In the genomic region with DNA sequence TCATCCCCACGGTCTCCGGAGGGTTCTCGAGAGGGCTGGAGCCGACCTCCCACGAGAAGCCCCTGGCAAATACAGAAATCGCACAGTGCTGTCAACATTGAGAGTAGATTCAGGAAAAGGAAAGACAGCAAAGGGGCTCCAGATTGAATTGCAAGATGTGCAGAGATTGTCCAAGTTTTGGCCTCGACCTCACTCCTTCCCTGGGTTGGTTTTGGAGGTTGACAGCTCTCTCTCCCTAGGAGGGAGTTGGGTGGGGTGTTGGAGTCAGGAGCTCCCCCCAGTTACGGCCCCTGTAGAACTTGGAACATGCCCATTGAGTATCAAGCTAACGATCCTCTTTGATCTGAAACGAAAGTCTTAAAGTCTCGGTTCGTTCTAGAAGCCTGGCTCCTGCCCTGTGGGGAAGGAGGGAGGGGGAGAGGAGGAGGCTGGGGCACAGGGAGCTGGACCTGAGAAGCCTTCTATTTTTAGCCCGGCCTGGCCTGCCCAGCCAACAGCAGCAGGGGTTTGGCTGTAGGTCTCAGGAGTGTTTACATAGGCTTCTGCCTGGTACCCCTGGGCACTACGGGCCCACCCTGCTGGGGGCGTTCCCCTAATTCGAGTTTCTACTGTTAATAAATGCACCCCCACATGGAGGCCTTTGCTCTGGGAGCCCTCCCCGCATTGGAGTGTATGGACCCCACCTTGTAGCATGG, we compare ENCODE assay signal across 10 cellular contexts. TPM values are rescaled to one million over a fixed set of nuclear protein-coding genes. Genes with fewer than 3 reads are reported as not detected.
DNase-seq lines count a peak whose midpoint lies in the region; ATAC-seq and TF ChIP-seq lines count a peak whose summit lies in the region.
"Had no signal": no experiment of that assay in that cellular context is flagged by ENCODE, and none has a peak within 500 bp of the region (broad histone marks: within the 10 kb centered on the region; RNA-seq: fewer than 3 reads in every experiment).

No MANE protein-coding gene starts in this region.

- H3K4me1 Mint-ChIP-seq in endodermal cell, result peaks cover 5% of the 10 kb centered on the region
- peaks cover 2% of the 10 kb centered on the region for H3K4me1 Mint-ChIP-seq in endothelial cell (ENCODE audit: unreplicated experiment)
- H3K4me1 Mint-ChIP-seq: CD4-positive, CD25-positive, alpha-beta regulatory T cell had no signal

- peak; percentile 56 for ATAC-seq in upper lobe of right lung
- ATAC-seq in HG02852 (IDR thresholded peaks at IDR 0.05; ENCODE audit: unreplicated experiment), result no peak

- H3K27me3 ChIP-seq in endodermal cell (ENCODE audit: control insufficient read depth, insufficient read depth, low read length, poor library complexity, severe bottlenecking), result peaks cover 100% of the 10 kb centered on the region
- no peaks in the 10 kb centered on the region for H3K27me3 ChIP-seq in upper lobe of right lung

- H3K27me3 Mint-ChIP-seq in endodermal cell (ENCODE audit: insufficient read depth) (peaks cover 98% of the 10 kb centered on the region), endothelial cell (ENCODE audit: unreplicated experiment) (peaks cover 13% of the 10 kb centered on the region)

- H3K36me3 ChIP-seq in endodermal cell (ENCODE audit: control insufficient read depth, insufficient read depth, low read length) (no peaks in the 10 kb centered on the region), upper lobe of right lung (no peaks in the 10 kb centered on the region)

- H3K36me3 Mint-ChIP-seq in endodermal cell (ENCODE audit: low read depth) (no peaks in the 10 kb centered on the region), endothelial cell (ENCODE audit: low read depth, unreplicated experiment) (no peaks in the 10 kb centered on the region)
- H3K36me3 Mint-ChIP-seq: CD4-positive, CD25-positive, alpha-beta regulatory T cell had no signal

- no peak overlapping the region for H3K9ac ChIP-seq in endodermal cell (ENCODE audit: extremely low read depth, low read length, poor library complexity, severe bottlenecking)

- intact Hi-C loops in upper lobe of right lung (cut with DNase I), result no loop called here

- peaks cover 5% of the 10 kb centered on the region for H3K4me1 ChIP-seq in endodermal cell (ENCODE audit: control insufficient read depth, insufficient read depth, low read length)
- no peaks in the 10 kb centered on the region for H3K4me1 ChIP-seq in upper lobe of right lung

- TF ChIP-seq CTCF in endodermal cell (conservative IDR thresholded peaks at IDR 0.05), result no peak
- no peak for TF ChIP-seq CTCF in upper lobe of right lung (IDR thresholded peaks at IDR 0.05)
- no peak for TF ChIP-seq CTCF in endothelial cell (IDR thresholded peaks at IDR 0.05; ENCODE audit: unreplicated experiment)

- H3K27ac ChIP-seq in endodermal cell (ENCODE audit: low read depth, low read length) (no peak overlapping the region), upper lobe of right lung (no peak overlapping the region)

- peak overlapping the region; percentile 66 for H3K4me3 ChIP-seq in endodermal cell (ENCODE audit: low read length)
- H3K4me3 ChIP-seq in upper lobe of right lung, result peak overlapping the region; percentile 47

- H3K9me3 ChIP-seq in endodermal cell (ENCODE audit: control insufficient read depth, low read length) (no peaks in the 10 kb centered on the region), upper lobe of right lung (no peaks in the 10 kb centered on the region)

- 21 to 39% methylated on average over 6 to 17 of the region's 17 CpGs for WGBS in endodermal cell (ENCODE audit: insufficient coverage in 1 of 2, insufficient read length in 1 of 2), 2 experiments

- H3K4me3 Mint-ChIP-seq in endodermal cell (peak overlapping the region; percentile 48), endothelial cell (ENCODE audit: unreplicated experiment) (no peak overlapping the region)
- H3K4me3 Mint-ChIP-seq: CD4-positive, CD25-positive, alpha-beta regulatory T cell had no signal

- H3K27ac Mint-ChIP-seq in endodermal cell (no peak overlapping the region), endothelial cell (ENCODE audit: unreplicated experiment) (no peak overlapping the region)
- H3K27ac Mint-ChIP-seq: CD4-positive, CD25-positive, alpha-beta regulatory T cell had no signal

- H3K9me3 Mint-ChIP-seq in endodermal cell (no peaks in the 10 kb centered on the region), endothelial cell (ENCODE audit: unreplicated experiment) (no peaks in the 10 kb centered on the region)

- peak; percentile 19 for DNase-seq in NCI-H748 (lab: John Stamatoyannopoulos, UW; ENCODE audit: unreplicated experiment)
- no peak for DNase-seq in NCI-H748 treated with DMSO at 0.1 percent for 48 hours (lab: John Stamatoyannopoulos, UW)
- DNase-seq in endodermal cell, result no peak
- DNase-seq in midbrain (lab: John Stamatoyannopoulos, UW), result peak; percentile 61
- no peak for DNase-seq in upper lobe of right lung
- no peak for DNase-seq in NCI-H1436 (lab: John Stamatoyannopoulos, UW)
- no peak for DNase-seq in endothelial cell (ENCODE audit: low spot score)
- DNase-seq: SHP77 had no signal

RNA-seq across cellular contexts. Expression of a gene that starts 0.7 kb away (rescaled TPM):
- total RNA-seq in endodermal cell (not detected), upper lobe of right lung (0.29 TPM), endothelial cell (ENCODE audit: unreplicated experiment) (not detected)
- polyA plus RNA-seq in endodermal cell (2013, experiment 1 of 2), result 0.14 TPM
- polyA plus RNA-seq in endodermal cell (2013, experiment 2 of 2), result not detected
- total RNA-seq: CD4-positive, CD25-positive, alpha-beta regulatory T cell had no signal
- polyA plus RNA-seq: CD4-positive, CD25-positive, alpha-beta regulatory T cell had no signal

Comparison
In these comparisons a context has a peak if more than half of its experiments do, and no peak if none do; other contexts are left out.
1. DNase-seq: peak in NCI-H748 (single experiment) and midbrain (single experiment); none in NCI-H748 treated with DMSO at 0.1 percent for 48 hours (single experiment), endodermal cell (single experiment), upper lobe of right lung (single experiment), NCI-H1436 (single experiment) and endothelial cell (single experiment).